Comparison of ENCODE assay signal across 8 cellular contexts in the genomic region with DNA sequence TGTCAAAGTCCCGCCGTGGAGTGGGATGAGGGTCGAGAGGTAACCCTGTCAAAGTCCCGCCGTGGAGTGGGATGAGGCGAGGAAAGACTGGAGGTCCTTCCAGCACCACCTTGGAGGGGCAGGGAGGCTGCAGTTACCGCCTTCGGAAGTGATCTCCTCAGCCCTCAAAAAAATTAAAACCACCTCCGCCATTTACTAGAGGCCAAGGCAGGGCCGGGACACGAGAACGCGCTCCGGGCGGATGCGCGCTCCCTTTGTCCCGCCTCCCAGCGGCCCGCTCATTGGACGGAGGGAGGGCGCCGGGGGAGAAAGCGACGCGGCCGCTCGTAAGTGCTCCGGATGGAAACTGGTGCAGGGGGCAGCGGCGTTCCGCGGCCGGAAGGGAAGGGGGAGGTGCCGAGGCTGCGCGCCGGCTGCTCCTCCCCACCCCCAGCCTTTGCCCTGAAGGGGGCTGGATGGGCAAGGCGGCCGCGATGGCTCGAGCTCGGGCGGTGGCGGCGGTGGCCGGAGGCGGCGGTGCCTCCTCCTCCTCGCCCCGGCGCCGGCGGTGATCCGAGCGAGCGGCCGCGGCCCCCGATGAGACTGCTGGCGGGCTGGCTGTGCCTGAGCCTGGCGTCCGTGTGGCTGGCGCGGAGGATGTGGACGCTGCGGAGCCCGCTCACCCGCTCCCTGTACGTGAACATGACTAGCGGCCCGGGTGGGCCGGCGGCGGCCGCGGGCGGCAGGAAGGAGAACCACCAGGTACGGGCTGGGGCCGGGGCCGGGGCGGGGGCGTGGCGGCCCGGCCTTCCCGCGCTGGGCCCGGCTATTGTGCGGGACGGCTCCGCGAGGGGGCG. TPM values are rescaled to one million over a fixed set of nuclear protein-coding genes. Genes with fewer than 3 reads are reported as not detected.
DNase-seq lines count a peak whose midpoint lies in the region; TF ChIP-seq lines count a peak whose summit lies in the region.

A gene (plus strand): TSS at position 420 of the 836 bp plus-strand sequence. CDS start 157 bp downstream, at position 577.

- peak; percentile 23 for TF ChIP-seq CTCF in neural cell (IDR thresholded peaks at IDR 0.05; ENCODE audit: poor library complexity, severe bottlenecking)
- peak in 1 of 7 experiments; percentile 8 for TF ChIP-seq CTCF in stomach (IDR thresholded peaks at IDR 0.05)

- H3K79me2 ChIP-seq in neural cell (replicated peaks; ENCODE audit: insufficient read depth, low read length) = peaks cover 44% of the 10 kb centered on the region

- 0 to 1% (median 0%) methylated on average over 24 to 93 of the region's 93 CpGs for WGBS in stomach, 5 donors

- peak; percentile 27 for TF ChIP-seq RAD21 in neural cell (conservative IDR thresholded peaks at IDR 0.05)

- H3K27ac ChIP-seq in neural cell (ENCODE audit: low read length) (peak within 1 kb of the TSS; percentile 85), stomach (peak within 1 kb of the TSS; percentile 94 to 98 (median 97))

- H2AFZ ChIP-seq in neural cell (ENCODE audit: low read depth, low read length) = peak within 1 kb of the TSS; percentile 96

- peak within 1 kb of the TSS; percentile 94 for H3K9ac ChIP-seq in neural cell (ENCODE audit: low read length)

- intact Hi-C loops in stomach (cut with DNase I; ENCODE audit: low total_unique reads) = no loop called here

- H3K27me3 ChIP-seq in H7 (ENCODE audit: control insufficient read depth, insufficient read depth, low read length) = no peaks in the 10 kb centered on the region
- H3K27me3 ChIP-seq in neural cell (ENCODE audit: insufficient read depth, low read depth, low read length) = no peaks in the 10 kb centered on the region
- H3K27me3 ChIP-seq in stomach = no peaks in the 10 kb centered on the region

- no peak for TF ChIP-seq POLR2A in stomach (IDR thresholded peaks at IDR 0.05)

- no peaks in the 10 kb centered on the region for H4K20me1 ChIP-seq in neural cell (ENCODE audit: insufficient read depth)

- no peaks in the 10 kb centered on the region for H3F3A ChIP-seq in neural cell (ENCODE audit: insufficient read depth, low read length, poor library complexity, severe bottlenecking)

- H3K4me1 ChIP-seq in stomach = peaks cover 15 to 54% (median 34%) of the 10 kb centered on the region in 4 donors

- H3K9me2 ChIP-seq in neural cell (ENCODE audit: insufficient read depth, low read length) = no peaks in the 10 kb centered on the region

- H3K9me3 ChIP-seq in neural cell (ENCODE audit: low read length) (no peaks in the 10 kb centered on the region), stomach (no peaks in the 10 kb centered on the region)

- peak within 1 kb of the TSS; percentile 90 for H3K4me2 ChIP-seq in neural cell (ENCODE audit: low read length)

- H3K36me3 ChIP-seq in H7 (replicated peaks; ENCODE audit: control insufficient read depth, insufficient read depth, low read length) (no peaks in the 10 kb centered on the region), neural cell (ENCODE audit: insufficient read depth, low read length) (no peaks in the 10 kb centered on the region), stomach (no peaks in the 10 kb centered on the region)

- H3K4me3 ChIP-seq in H7 (ENCODE audit: insufficient read depth, low read depth, low read length) = peak within 1 kb of the TSS; percentile 91
- H3K4me3 ChIP-seq in neural cell (ENCODE audit: low read length) = peak within 1 kb of the TSS; percentile 78
- H3K4me3 ChIP-seq in stomach = peak within 1 kb of the TSS; percentile 77 to 98 (median 91)

- DNase-seq in ELF-1 (ENCODE audit: low read depth, low spot score) (peak; percentile 98), H7 (peak; percentile 97), M059J (ENCODE audit: low read depth) (peak; percentile 92), SHP77 (lab: John Stamatoyannopoulos, UW) (peak; percentile 66 to 73), activated gamma-delta T cell (lab: John Stamatoyannopoulos, UW) (peak; percentile 91), fibroblast of the conjunctiva (ENCODE audit: low read depth) (peak; percentile 91), stomach (peak; percentile 96)

- TF ChIP-seq EP300 in neural cell (conservative IDR thresholded peaks at IDR 0.05; ENCODE audit: poor library complexity, severe bottlenecking) (peak; percentile 85), stomach (IDR thresholded peaks at IDR 0.05) (no peak)

TF ChIP-seq in neural cell, 6 proteins besides CTCF, POLR2A, EP300 and RAD21:
- no peak for TF ChIP-seq EZH2 (IDR thresholded peaks at IDR 0.05; ENCODE audit: borderline replicate concordance, insufficient read depth, low read length, poor library complexity, severe bottlenecking)
- TF ChIP-seq TAF1 (IDR thresholded peaks at IDR 0.05; ENCODE audit: low read depth) = peak; percentile 91
- peak; percentile 32 for TF ChIP-seq SMC3 (conservative IDR thresholded peaks at IDR 0.05; ENCODE audit: poor library complexity)
- peak; percentile 94 for TF ChIP-seq POLR2AphosphoS5 (IDR thresholded peaks at IDR 0.05)
- TF ChIP-seq, protein P1, sequence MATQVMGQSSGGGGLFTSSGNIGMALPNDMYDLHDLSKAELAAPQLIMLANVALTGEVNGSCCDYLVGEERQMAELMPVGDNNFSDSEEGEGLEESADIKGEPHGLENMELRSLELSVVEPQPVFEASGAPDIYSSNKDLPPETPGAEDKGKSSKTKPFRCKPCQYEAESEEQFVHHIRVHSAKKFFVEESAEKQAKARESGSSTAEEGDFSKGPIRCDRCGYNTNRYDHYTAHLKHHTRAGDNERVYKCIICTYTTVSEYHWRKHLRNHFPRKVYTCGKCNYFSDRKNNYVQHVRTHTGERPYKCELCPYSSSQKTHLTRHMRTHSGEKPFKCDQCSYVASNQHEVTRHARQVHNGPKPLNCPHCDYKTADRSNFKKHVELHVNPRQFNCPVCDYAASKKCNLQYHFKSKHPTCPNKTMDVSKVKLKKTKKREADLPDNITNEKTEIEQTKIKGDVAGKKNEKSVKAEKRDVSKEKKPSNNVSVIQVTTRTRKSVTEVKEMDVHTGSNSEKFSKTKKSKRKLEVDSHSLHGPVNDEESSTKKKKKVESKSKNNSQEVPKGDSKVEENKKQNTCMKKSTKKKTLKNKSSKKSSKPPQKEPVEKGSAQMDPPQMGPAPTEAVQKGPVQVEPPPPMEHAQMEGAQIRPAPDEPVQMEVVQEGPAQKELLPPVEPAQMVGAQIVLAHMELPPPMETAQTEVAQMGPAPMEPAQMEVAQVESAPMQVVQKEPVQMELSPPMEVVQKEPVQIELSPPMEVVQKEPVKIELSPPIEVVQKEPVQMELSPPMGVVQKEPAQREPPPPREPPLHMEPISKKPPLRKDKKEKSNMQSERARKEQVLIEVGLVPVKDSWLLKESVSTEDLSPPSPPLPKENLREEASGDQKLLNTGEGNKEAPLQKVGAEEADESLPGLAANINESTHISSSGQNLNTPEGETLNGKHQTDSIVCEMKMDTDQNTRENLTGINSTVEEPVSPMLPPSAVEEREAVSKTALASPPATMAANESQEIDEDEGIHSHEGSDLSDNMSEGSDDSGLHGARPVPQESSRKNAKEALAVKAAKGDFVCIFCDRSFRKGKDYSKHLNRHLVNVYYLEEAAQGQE (IDR thresholded peaks at IDR 0.05; ENCODE audit: borderline replicate concordance) = peak; percentile 66
- TF ChIP-seq MXI1 (conservative IDR thresholded peaks at IDR 0.05; ENCODE audit: poor library complexity, severe bottlenecking) = peak; percentile 61

RNA-seq across cellular contexts. Expression of the gene that starts here (rescaled TPM):
- total RNA-seq in H7 (2014; rRNA removed; shearing (Covaris generic)) = 163 and 173 TPM in 2 replicates
- 194 and 212 TPM in 2 replicates for total RNA-seq in M059J (2014; rRNA removed; shearing (Covaris generic))
- polyA plus RNA-seq in neural cell = 483 and 496 TPM in 2 replicates
- 355 and 399 TPM in 2 replicates for polyA minus RNA-seq in neural cell
- total RNA-seq in stomach = 100 to 1,000 TPM in 3 of 5 donors, 10 to 100 TPM in 2; 82.1 to 879 (median 188) TPM
- 10 to 100 TPM; 34.4 to 76.8 (median 63.4) TPM for polyA plus RNA-seq in stomach

Comparison
In these comparisons a context has a peak if more than half of its experiments do, and no peak if none do; other contexts are left out.
1. Peak in every context shown above with its lines: DNase-seq, H3K4me3 ChIP-seq and H3K27ac ChIP-seq.